15 cellular contexts compared by ENCODE assay signal in genomic region chr1:68147534-68147933, GRCh38.
DNase-seq lines count a peak whose midpoint lies in the region; ATAC-seq and TF ChIP-seq lines count a peak whose summit lies in the region.
"Had no signal": no experiment of that assay in that cellular context is flagged by ENCODE, and none has a peak within 500 bp of the region (broad histone marks: within the 10 kb centered on the region; RNA-seq: fewer than 3 reads in every experiment).

No MANE protein-coding gene starts in this region.

- H3K4me3 ChIP-seq in endodermal cell (ENCODE audit: low read length) (no peak overlapping the region), right cardiac atrium (ENCODE audit: low read length) (no peak overlapping the region), psoas muscle (no peak overlapping the region), lower lobe of right lung (no peak overlapping the region)
- H3K4me3 ChIP-seq: HAP-1 had no signal

- intact Hi-C loops in right cardiac atrium (cut with DNase I) = loop anchor here in 2 of 4 donors (10.0 kb wide), 2 partner anchors 67 to 87 kb away; partner anchors contain the start of gene WLS (in 1 of the 2)
- intact Hi-C loops in psoas muscle (cut with DNase I) = no loop called here
- intact Hi-C loops in lower lobe of right lung (cut with DNase I) = no loop called here

- H3K9ac ChIP-seq in endodermal cell (ENCODE audit: extremely low read depth, low read length, poor library complexity, severe bottlenecking) = no peak overlapping the region

- H3K4me1 Mint-ChIP-seq in endodermal cell = peaks cover 30% of the 10 kb centered on the region
- peaks cover 10% of the 10 kb centered on the region for H3K4me1 Mint-ChIP-seq in type B pancreatic cell (ENCODE audit: unreplicated experiment)
- H3K4me1 Mint-ChIP-seq: CD14-positive monocyte had no signal

- 77 to 92% methylated on average over 1 to 3 of the region's 3 CpGs for WGBS in endodermal cell (ENCODE audit: insufficient coverage in 1 of 2, insufficient read length in 1 of 2), 2 experiments
- WGBS in right cardiac atrium = 51% methylated on average over 3 of the region's 3 CpGs
- 24 to 37% (median 28%) methylated on average over 3 of the region's 3 CpGs for WGBS in psoas muscle, 3 donors

- H3K27ac Mint-ChIP-seq in endodermal cell = no peak overlapping the region
- H3K27ac Mint-ChIP-seq in type B pancreatic cell = no peak overlapping the region
- H3K27ac Mint-ChIP-seq: CD14-positive monocyte; CD8-positive, alpha-beta T cell had no signal

- H3K27ac ChIP-seq in endodermal cell (ENCODE audit: low read depth, low read length) (no peak overlapping the region), right cardiac atrium (ENCODE audit: low read length) (peak overlapping the region; percentile 69), psoas muscle (peak overlapping the region; percentile 83), lower lobe of right lung (no peak overlapping the region)
- H3K27ac ChIP-seq: 22Rv1 had no signal

- ATAC-seq in right cardiac atrium (no peak), psoas muscle (no peak), lower lobe of right lung (no peak)
- ATAC-seq: CD8-positive, alpha-beta T cell had no signal

- H3K4me1 ChIP-seq in endodermal cell (ENCODE audit: control insufficient read depth, insufficient read depth, low read length) (peaks cover 33% of the 10 kb centered on the region), right cardiac atrium (ENCODE audit: control insufficient read depth, insufficient read depth, low read length) (no peaks in the 10 kb centered on the region), psoas muscle (peaks cover 30% of the 10 kb centered on the region), lower lobe of right lung (peaks cover 1% of the 10 kb centered on the region)
- H3K4me1 ChIP-seq: HAP-1 had no signal

- H3K27me3 Mint-ChIP-seq in endodermal cell (ENCODE audit: insufficient read depth) (peaks cover 1% of the 10 kb centered on the region), type B pancreatic cell (no peaks in the 10 kb centered on the region)

- H3K4me3 Mint-ChIP-seq in endodermal cell = no peak overlapping the region
- H3K4me3 Mint-ChIP-seq in type B pancreatic cell = no peak overlapping the region
- H3K4me3 Mint-ChIP-seq: CD14-positive monocyte; CD8-positive, alpha-beta T cell had no signal

- DNase-seq in NCI-H82 (lab: John Stamatoyannopoulos, UW) = peak; percentile 14
- DNase-seq in NCI-H82 treated with DMSO at 0.1 percent for 48 hours (lab: John Stamatoyannopoulos, UW; ENCODE audit: unreplicated experiment) = no peak
- DNase-seq in endodermal cell = peak; percentile 58
- DNase-seq in right cardiac atrium = no peak
- no peak for DNase-seq in psoas muscle
- DNase-seq in NCI-H1436 treated with DMSO at 0.1 percent for 48 hours (lab: John Stamatoyannopoulos, UW) = no peak
- no peak for DNase-seq in lower lobe of right lung
- no peak for DNase-seq in type B pancreatic cell (ENCODE audit: extremely low spot score, unreplicated experiment)
- DNase-seq: CD8-positive, alpha-beta T cell; COR-L47; DND-41; GDM1 had no signal

- H3K9me3 ChIP-seq in endodermal cell (ENCODE audit: control insufficient read depth, low read length) (no peaks in the 10 kb centered on the region), right cardiac atrium (ENCODE audit: control insufficient read depth, low read length) (no peaks in the 10 kb centered on the region), psoas muscle (no peaks in the 10 kb centered on the region), lower lobe of right lung (no peaks in the 10 kb centered on the region)
- H3K9me3 ChIP-seq: HAP-1 had no signal

- H3K36me3 ChIP-seq in endodermal cell (ENCODE audit: control insufficient read depth, insufficient read depth, low read length) = peaks cover 89% of the 10 kb centered on the region
- peaks cover 0 to 30% of the 10 kb centered on the region in 2 donors for H3K36me3 ChIP-seq in psoas muscle (ENCODE audit: insufficient read depth in 1 of 2, low read depth in 1 of 2)
- H3K36me3 ChIP-seq in lower lobe of right lung = peaks cover 80% of the 10 kb centered on the region

- H3K9me3 Mint-ChIP-seq in endodermal cell = no peaks in the 10 kb centered on the region
- H3K9me3 Mint-ChIP-seq in type B pancreatic cell = no peaks in the 10 kb centered on the region
- H3K9me3 Mint-ChIP-seq: CD14-positive monocyte; CD8-positive, alpha-beta T cell had no signal

- TF ChIP-seq CTCF in endodermal cell (conservative IDR thresholded peaks at IDR 0.05) (no peak), psoas muscle (IDR thresholded peaks at IDR 0.05) (no peak), lower lobe of right lung (IDR thresholded peaks at IDR 0.05) (no peak), type B pancreatic cell (conservative IDR thresholded peaks at IDR 0.05) (no peak)

- H3K36me3 Mint-ChIP-seq in endodermal cell (ENCODE audit: low read depth) (peaks cover 24% of the 10 kb centered on the region), type B pancreatic cell (peaks cover 44% of the 10 kb centered on the region)
- H3K36me3 Mint-ChIP-seq: CD8-positive, alpha-beta T cell had no signal

- H3K27me3 ChIP-seq in endodermal cell (ENCODE audit: control insufficient read depth, insufficient read depth, low read length, poor library complexity, severe bottlenecking) (no peaks in the 10 kb centered on the region), right cardiac atrium (ENCODE audit: control insufficient read depth, insufficient read depth) (no peaks in the 10 kb centered on the region), psoas muscle (ENCODE audit: insufficient read depth in 3 of 3, low read length in 2 of 3) (no peaks in the 10 kb centered on the region), lower lobe of right lung (ENCODE audit: low read depth) (no peaks in the 10 kb centered on the region)

Comparison
In these comparisons a context has a peak if more than half of its experiments do, and no peak if none do; other contexts are left out.
1. DNase-seq: peak in NCI-H82 (single experiment) and endodermal cell (single experiment); none in NCI-H82 treated with DMSO at 0.1 percent for 48 hours (single experiment), right cardiac atrium (0 of 3), psoas muscle (0 of 2), NCI-H1436 treated with DMSO at 0.1 percent for 48 hours (single experiment), lower lobe of right lung (single experiment) and type B pancreatic cell (single experiment).
2. H3K27ac ChIP-seq: peak in right cardiac atrium (single experiment) and psoas muscle (single experiment); none in endodermal cell (single experiment) and lower lobe of right lung (single experiment).